3 cellular contexts compared by ENCODE assay signal in the genomic region with DNA sequence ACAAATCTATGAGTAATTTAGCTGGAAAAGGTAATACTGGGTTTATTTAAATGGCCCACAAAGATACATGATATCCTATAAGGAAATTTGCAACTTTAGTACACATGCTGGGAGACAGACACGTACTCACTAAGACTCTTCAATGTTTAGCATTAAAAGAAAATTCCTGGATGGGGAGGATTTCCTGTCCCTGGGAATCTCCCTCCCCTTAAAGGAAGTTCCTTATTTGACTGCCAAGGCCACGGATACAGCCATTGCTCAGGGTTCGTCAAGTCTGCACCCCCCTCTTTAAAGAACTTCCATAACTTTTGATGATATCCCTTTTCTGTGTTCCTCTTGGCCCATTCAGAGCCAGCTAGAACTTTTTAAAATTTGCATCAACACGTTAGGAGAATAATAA.
TF ChIP-seq lines count a peak whose summit lies in the region.

No MANE protein-coding gene starts in this region.

TF ChIP-seq in GM23338, 12 proteins besides CTCF, POLR2A, EP300 and RAD21 (continued from another document and continues in another):
- TF ChIP-seq ETS1 (IDR thresholded peaks at IDR 0.05) (no peak), POLR2AphosphoS5 (IDR thresholded peaks at IDR 0.05; ENCODE audit: low read depth) (no peak), REST (IDR thresholded peaks at IDR 0.05; ENCODE audit: unreplicated experiment) (no peak), STAT1 (IDR thresholded peaks at IDR 0.05; ENCODE audit: unreplicated experiment) (no peak), JUNB (IDR thresholded peaks at IDR 0.05; ENCODE audit: unreplicated experiment) (no peak), EZH2 (IDR thresholded peaks at IDR 0.05; ENCODE audit: low read depth, unreplicated experiment) (no peak), EZH2phosphoT487 (IDR thresholded peaks at IDR 0.05; ENCODE audit: unreplicated experiment) (no peak), NANOG (IDR thresholded peaks at IDR 0.05; ENCODE audit: borderline replicate concordance) (no peak), CREB1 (CRISPR knock-in tag; IDR thresholded peaks at IDR 0.05; ENCODE audit: low read depth) (no peak)

TF ChIP-seq in WTC11, 78 proteins besides CTCF, POLR2A, EP300 and RAD21 (continues in another document):
- TF ChIP-seq ZNF425 (CRISPR knock-in tag; conservative IDR thresholded peaks at IDR 0.05) (no peak), ZNF263 (CRISPR knock-in tag; IDR thresholded peaks at IDR 0.05; ENCODE audit: low read depth) (no peak), ZNF423 (CRISPR knock-in tag; IDR thresholded peaks at IDR 0.05) (no peak), RORB (CRISPR knock-in tag; IDR thresholded peaks at IDR 0.05) (no peak)
- TF ChIP-seq, protein P1, sequence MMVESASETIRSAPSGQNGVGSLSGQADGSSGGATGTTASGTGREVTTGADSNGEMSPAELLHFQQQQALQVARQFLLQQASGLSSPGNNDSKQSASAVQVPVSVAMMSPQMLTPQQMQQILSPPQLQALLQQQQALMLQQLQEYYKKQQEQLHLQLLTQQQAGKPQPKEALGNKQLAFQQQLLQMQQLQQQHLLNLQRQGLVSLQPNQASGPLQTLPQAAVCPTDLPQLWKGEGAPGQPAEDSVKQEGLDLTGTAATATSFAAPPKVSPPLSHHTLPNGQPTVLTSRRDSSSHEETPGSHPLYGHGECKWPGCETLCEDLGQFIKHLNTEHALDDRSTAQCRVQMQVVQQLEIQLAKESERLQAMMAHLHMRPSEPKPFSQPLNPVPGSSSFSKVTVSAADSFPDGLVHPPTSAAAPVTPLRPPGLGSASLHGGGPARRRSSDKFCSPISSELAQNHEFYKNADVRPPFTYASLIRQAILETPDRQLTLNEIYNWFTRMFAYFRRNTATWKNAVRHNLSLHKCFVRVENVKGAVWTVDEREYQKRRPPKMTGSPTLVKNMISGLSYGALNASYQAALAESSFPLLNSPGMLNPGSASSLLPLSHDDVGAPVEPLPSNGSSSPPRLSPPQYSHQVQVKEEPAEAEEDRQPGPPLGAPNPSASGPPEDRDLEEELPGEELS (CRISPR knock-in tag; IDR thresholded peaks at IDR 0.05) = no peak
- TF ChIP-seq, protein P2, sequence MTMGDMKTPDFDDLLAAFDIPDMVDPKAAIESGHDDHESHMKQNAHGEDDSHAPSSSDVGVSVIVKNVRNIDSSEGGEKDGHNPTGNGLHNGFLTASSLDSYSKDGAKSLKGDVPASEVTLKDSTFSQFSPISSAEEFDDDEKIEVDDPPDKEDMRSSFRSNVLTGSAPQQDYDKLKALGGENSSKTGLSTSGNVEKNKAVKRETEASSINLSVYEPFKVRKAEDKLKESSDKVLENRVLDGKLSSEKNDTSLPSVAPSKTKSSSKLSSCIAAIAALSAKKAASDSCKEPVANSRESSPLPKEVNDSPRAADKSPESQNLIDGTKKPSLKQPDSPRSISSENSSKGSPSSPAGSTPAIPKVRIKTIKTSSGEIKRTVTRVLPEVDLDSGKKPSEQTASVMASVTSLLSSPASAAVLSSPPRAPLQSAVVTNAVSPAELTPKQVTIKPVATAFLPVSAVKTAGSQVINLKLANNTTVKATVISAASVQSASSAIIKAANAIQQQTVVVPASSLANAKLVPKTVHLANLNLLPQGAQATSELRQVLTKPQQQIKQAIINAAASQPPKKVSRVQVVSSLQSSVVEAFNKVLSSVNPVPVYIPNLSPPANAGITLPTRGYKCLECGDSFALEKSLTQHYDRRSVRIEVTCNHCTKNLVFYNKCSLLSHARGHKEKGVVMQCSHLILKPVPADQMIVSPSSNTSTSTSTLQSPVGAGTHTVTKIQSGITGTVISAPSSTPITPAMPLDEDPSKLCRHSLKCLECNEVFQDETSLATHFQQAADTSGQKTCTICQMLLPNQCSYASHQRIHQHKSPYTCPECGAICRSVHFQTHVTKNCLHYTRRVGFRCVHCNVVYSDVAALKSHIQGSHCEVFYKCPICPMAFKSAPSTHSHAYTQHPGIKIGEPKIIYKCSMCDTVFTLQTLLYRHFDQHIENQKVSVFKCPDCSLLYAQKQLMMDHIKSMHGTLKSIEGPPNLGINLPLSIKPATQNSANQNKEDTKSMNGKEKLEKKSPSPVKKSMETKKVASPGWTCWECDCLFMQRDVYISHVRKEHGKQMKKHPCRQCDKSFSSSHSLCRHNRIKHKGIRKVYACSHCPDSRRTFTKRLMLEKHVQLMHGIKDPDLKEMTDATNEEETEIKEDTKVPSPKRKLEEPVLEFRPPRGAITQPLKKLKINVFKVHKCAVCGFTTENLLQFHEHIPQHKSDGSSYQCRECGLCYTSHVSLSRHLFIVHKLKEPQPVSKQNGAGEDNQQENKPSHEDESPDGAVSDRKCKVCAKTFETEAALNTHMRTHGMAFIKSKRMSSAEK (CRISPR knock-in tag; IDR thresholded peaks at IDR 0.05; ENCODE audit: borderline replicate concordance) = no peak

TF ChIP-seq in endothelial cell of umbilical vein, 7 proteins besides CTCF, POLR2A, EP300 and RAD21 (continued from another document):
- TF ChIP-seq GATA2 (IDR thresholded peaks at IDR 0.05; ENCODE audit: insufficient read depth, insufficient read length, low read depth, low read length) (no peak), POLR2AphosphoS5 (IDR thresholded peaks at IDR 0.05; ENCODE audit: insufficient read depth, low read depth, low read length) (no peak), MAX (IDR thresholded peaks at IDR 0.05; ENCODE audit: insufficient read depth, insufficient read length) (no peak)
